Comparison of ENCODE assay signal across 8 cellular contexts in genomic region chr6:24287239-24287638, GRCh38.
"Had no signal": no experiment of that assay in that cellular context is flagged by ENCODE, and none has a peak within 500 bp of the region (broad histone marks: within the 10 kb centered on the region; RNA-seq: fewer than 3 reads in every experiment).

No MANE protein-coding gene starts in this region.

- H3K4me3 ChIP-seq: GM12878 had no signal

- ATAC-seq: GM12878 had no signal

- FAIRE-seq: G401.6, GM12878, GM12891, GM12892, GM18507, GM19239 had no signal

- DNase-seq: GDM1, GF-D8 had no signal
